8 cellular contexts compared by ENCODE assay signal in the genomic region with DNA sequence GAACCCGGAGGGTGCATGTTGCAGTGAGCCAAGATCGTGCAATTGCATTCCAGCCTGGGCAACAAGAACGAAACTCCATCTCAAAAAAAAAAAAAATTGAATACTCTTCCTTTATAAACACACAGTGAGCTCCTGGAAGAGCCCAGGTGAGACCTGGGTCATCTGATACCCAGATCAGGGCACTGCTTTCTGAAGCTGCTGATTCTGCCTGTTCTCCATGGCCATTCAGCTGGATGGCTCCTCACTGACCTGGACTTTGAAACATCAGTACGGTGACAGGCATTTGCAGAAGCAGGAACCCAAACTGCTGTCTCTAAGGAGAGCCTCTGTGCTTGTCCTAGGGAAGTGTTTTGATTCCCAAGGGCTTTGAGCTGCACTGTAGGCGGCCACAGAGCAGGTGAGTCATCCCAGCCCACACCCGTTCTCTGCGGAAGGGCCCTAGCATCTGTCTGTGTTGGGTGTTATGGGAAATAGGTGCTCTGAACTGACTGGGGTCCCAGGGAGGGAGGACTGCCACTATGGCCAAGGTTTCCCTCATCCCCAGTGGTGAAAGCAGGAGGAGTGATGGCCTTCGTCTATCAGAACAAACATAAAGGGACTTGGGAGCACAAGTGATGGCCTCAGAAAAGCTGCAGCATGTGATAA.
DNase-seq lines count a peak whose midpoint lies in the region; ATAC-seq and TF ChIP-seq lines count a peak whose summit lies in the region.

No MANE protein-coding gene starts in this region.

- H3K27me3 Mint-ChIP-seq in CD8-positive, alpha-beta T cell (ENCODE audit: low read depth), result peaks cover 6% of the 10 kb centered on the region

- intact Hi-C loops in aorta (cut with DNase I), result no loop called here
- intact Hi-C loops in CD8-positive, alpha-beta T cell (cut with DNase I, micrococcal nuclease), result no loop called here

- H3K27ac ChIP-seq in aorta (ENCODE audit: low read depth in 1 of 2, low read length in 2 of 2), result no peak overlapping the region
- no peak overlapping the region for H3K27ac ChIP-seq in CD8-positive, alpha-beta T cell (ENCODE audit: low read depth, low read length)

- no peaks in the 10 kb centered on the region for H3K4me1 Mint-ChIP-seq in CD8-positive, alpha-beta T cell (ENCODE audit: low read depth)

- CTCF ChIA-PET in CD8-positive, alpha-beta T cell (lab: Charles Lee), result no interaction called here

- no peak overlapping the region for H3K27ac Mint-ChIP-seq in CD8-positive, alpha-beta T cell

- H3K9me3 Mint-ChIP-seq in CD8-positive, alpha-beta T cell, result no peaks in the 10 kb centered on the region

- H3K4me3 ChIP-seq in AG10803 (ENCODE audit: low read length) (no peak overlapping the region), aorta (ENCODE audit: low read length in 2 of 2) (no peak overlapping the region)
- H3K4me3 ChIP-seq in CD8-positive, alpha-beta T cell (ENCODE audit: low read depth, low read length), result no peak overlapping the region

- H3K4me1 ChIP-seq in aorta (ENCODE audit: control insufficient read depth in 1 of 2, insufficient read depth in 2 of 2, low read length in 2 of 2), result no peaks in the 10 kb centered on the region
- H3K4me1 ChIP-seq in CD8-positive, alpha-beta T cell (ENCODE audit: insufficient read depth, low read length), result no peaks in the 10 kb centered on the region

- H3K9me3 ChIP-seq in aorta (ENCODE audit: control insufficient read depth, low read length), result no peaks in the 10 kb centered on the region
- no peaks in the 10 kb centered on the region for H3K9me3 ChIP-seq in CD8-positive, alpha-beta T cell (ENCODE audit: low read length)

- ATAC-seq in GM21717 (IDR thresholded peaks at IDR 0.05; ENCODE audit: unreplicated experiment), result peak; percentile 47
- no peak for ATAC-seq in aorta (ENCODE audit: low FRiP score)
- ATAC-seq in GM18868 (IDR thresholded peaks at IDR 0.05; ENCODE audit: unreplicated experiment), result no peak
- no peak for ATAC-seq in CD8-positive, alpha-beta T cell

- POLR2A ChIA-PET in CD8-positive, alpha-beta T cell (lab: Charles Lee), result no interaction called here

- 77 to 84% methylated on average over 8 of the region's 8 CpGs for WGBS in aorta, 2 donors

- peak; percentile 57 for DNase-seq in AG10803 (ENCODE audit: low read depth)
- DNase-seq in NCI-H460 (ENCODE audit: extremely low read depth, low read depth), result peak; percentile 51
- DNase-seq in fibroblast of peridontal ligament (ENCODE audit: extremely low read depth), result peak; percentile 30
- DNase-seq in NCI-H2029 treated with DMSO at 0.1 percent for 48 hours (lab: John Stamatoyannopoulos, UW), result no peak
- no peak for DNase-seq in aorta
- no peak for DNase-seq in CD8-positive, alpha-beta T cell

- no peaks in the 10 kb centered on the region for H3K36me3 ChIP-seq in aorta (ENCODE audit: control insufficient read depth in 1 of 2, insufficient read depth in 2 of 2, low read length in 1 of 2)
- no peaks in the 10 kb centered on the region for H3K36me3 ChIP-seq in CD8-positive, alpha-beta T cell (ENCODE audit: insufficient read depth, low read length)

- H3K4me3 Mint-ChIP-seq in CD8-positive, alpha-beta T cell, result no peak overlapping the region

- H3K36me3 Mint-ChIP-seq in CD8-positive, alpha-beta T cell, result no peaks in the 10 kb centered on the region

- no peak for TF ChIP-seq CTCF in AG10803 (conservative IDR thresholded peaks at IDR 0.05; ENCODE audit: low read length)
- no peak for TF ChIP-seq CTCF in CD8-positive, alpha-beta T cell (IDR thresholded peaks at IDR 0.05)

- H3K27me3 ChIP-seq in aorta (ENCODE audit: control insufficient read depth in 1 of 2, insufficient read depth in 2 of 2, low read length in 1 of 2), result no peaks in the 10 kb centered on the region
- no peaks in the 10 kb centered on the region for H3K27me3 ChIP-seq in CD8-positive, alpha-beta T cell (ENCODE audit: insufficient read depth, low read length)

Comparison
In these comparisons a context has a peak if more than half of its experiments do, and no peak if none do; other contexts are left out.
1. DNase-seq: peak in AG10803 (single experiment), NCI-H460 (single experiment) and fibroblast of peridontal ligament (single experiment); none in NCI-H2029 treated with DMSO at 0.1 percent for 48 hours (single experiment), aorta (0 of 2) and CD8-positive, alpha-beta T cell (0 of 7).